In genomic region chr13:100394005-100394695, GRCh38 we compare ENCODE assay signal across 8 cellular contexts.
A peak's percentile ranks its signal among the peaks of the same experiment; 100 is the strongest.
DNase-seq lines count a peak whose midpoint lies in the region; ATAC-seq and TF ChIP-seq lines count a peak whose summit lies in the region.

No MANE protein-coding gene starts in this region.

- no peak for TF ChIP-seq POLR2A in GM18505 (IDR thresholded peaks at IDR 0.05; ENCODE audit: borderline replicate concordance, extremely low read depth, insufficient read depth, insufficient read length)

- H2AFZ ChIP-seq in ACC112 (ENCODE audit: low read length, unreplicated experiment) (peak overlapping the region; percentile 92), SK-N-SH (ENCODE audit: low read depth) (peak overlapping the region; percentile 66; the same call in 1 of the 2 replicates)

- peaks cover 33% of the 10 kb centered on the region for H3F3A ChIP-seq in SK-N-SH (replicated peaks; ENCODE audit: insufficient read depth)

- POLR2A ChIA-PET in SK-N-SH (lab: Yijun Ruan, JAX), result no interaction called here

- intact Hi-C loops in left lung (cut with DNase I), result no loop called here

- H3K4me1 ChIP-seq in ACC112 (ENCODE audit: control insufficient read depth, insufficient read depth, low read length, unreplicated experiment), result peaks cover 41% of the 10 kb centered on the region
- H3K4me1 ChIP-seq in SK-N-SH (ENCODE audit: control insufficient read depth in 1 of 2, insufficient read depth in 2 of 2, low read depth in 1 of 2, low read length in 1 of 2), result peaks cover 9 to 30% of the 10 kb centered on the region in 2 experiments; a peak in 3 of 4 replicates
- H3K4me1 ChIP-seq in left lung, result peaks cover 0 to 28% of the 10 kb centered on the region in 2 donors

- H3K27me3 ChIP-seq in ACC112 (ENCODE audit: insufficient read depth, low read length), result no peaks in the 10 kb centered on the region
- no peaks in the 10 kb centered on the region for H3K27me3 ChIP-seq in SK-N-SH (ENCODE audit: insufficient read depth)
- no peaks in the 10 kb centered on the region for H3K27me3 ChIP-seq in left lung

- H3K79me2 ChIP-seq in ACC112 (ENCODE audit: control insufficient read depth, insufficient read depth, low read length, unreplicated experiment) (no peaks in the 10 kb centered on the region), SK-N-SH (ENCODE audit: insufficient read depth) (no peaks in the 10 kb centered on the region)

- ATAC-seq in GM18505 (IDR thresholded peaks at IDR 0.05; ENCODE audit: unreplicated experiment) (peak; percentile 69), HG02798 (IDR thresholded peaks at IDR 0.05; ENCODE audit: poor library complexity, unreplicated experiment) (peak; percentile 94), left lung (no peak)

- H3K4me3 ChIP-seq in ACC112 (ENCODE audit: low read depth, low read length), result peak overlapping the region; percentile 68
- peak overlapping the region; percentile 24 to 35; a peak in 3 of 4 replicates for H3K4me3 ChIP-seq in SK-N-SH (ENCODE audit: low read depth in 2 of 2, low read length in 1 of 2)
- no peak overlapping the region for H3K4me3 ChIP-seq in left lung

- peak overlapping the region; percentile 71 for H3K4me2 ChIP-seq in SK-N-SH

- H3K9me2 ChIP-seq in SK-N-SH, result no peaks in the 10 kb centered on the region

- no peak for TF ChIP-seq RAD21 in SK-N-SH (IDR thresholded peaks at IDR 0.05; ENCODE audit: low read length)

- H3K36me3 ChIP-seq in ACC112 (ENCODE audit: insufficient read depth, low read length), result no peaks in the 10 kb centered on the region
- H3K36me3 ChIP-seq in SK-N-SH (replicated peaks in 1 of 2; ENCODE audit: control insufficient read depth in 1 of 2, insufficient read depth in 2 of 2, low read length in 1 of 2), result no peaks in the 10 kb centered on the region
- H3K36me3 ChIP-seq in left lung, result no peaks in the 10 kb centered on the region

- H4K20me1 ChIP-seq in SK-N-SH (ENCODE audit: insufficient read depth), result no peaks in the 10 kb centered on the region

- H3K27ac ChIP-seq in ACC112 (ENCODE audit: low read depth, low read length) (peak overlapping the region; percentile 96), SK-N-SH (ENCODE audit: low read depth in 2 of 2, low read length in 1 of 2) (peak overlapping the region; percentile 56 to 98), left lung (peak overlapping the region; percentile 72 to 74)

- TF ChIP-seq EP300 in SK-N-SH (IDR thresholded peaks at IDR 0.05; ENCODE audit: borderline replicate concordance in 1 of 2, low read depth in 1 of 2, low read length in 1 of 2), result peak in 1 of 2 experiments; percentile 57; a peak in 1 of 4 replicates

- CTCF ChIA-PET in SK-N-SH (lab: Yijun Ruan, JAX), result no interaction called here

- TF ChIP-seq CTCF in SK-N-SH (IDR thresholded peaks at IDR 0.05), result no peak
- no peak for TF ChIP-seq CTCF in left lung (IDR thresholded peaks at IDR 0.05)

- peak overlapping the region; percentile 69 for H3K9ac ChIP-seq in SK-N-SH

- WGBS in SK-N-SH (ENCODE audit: low lambda C conversion rate), result 22% methylated on average over 9 of the region's 9 CpGs

- DNase-seq in SK-N-SH (peak; percentile 17), left lung (no peak), NCI-H146 treated with DMSO at 0.1 percent for 48 hours (lab: John Stamatoyannopoulos, UW; ENCODE audit: unreplicated experiment) (no peak), NOMO-1 (lab: John Stamatoyannopoulos, UW; ENCODE audit: unreplicated experiment in 2 of 2) (no peak), DMS153 (lab: John Stamatoyannopoulos, UW) (no peak)

- H3K9me3 ChIP-seq in SK-N-SH (no peaks in the 10 kb centered on the region), left lung (no peaks in the 10 kb centered on the region)

TF ChIP-seq in SK-N-SH, 30 proteins besides CTCF, POLR2A, EP300 and RAD21 (continues in another document):
- TF ChIP-seq, protein P1, sequence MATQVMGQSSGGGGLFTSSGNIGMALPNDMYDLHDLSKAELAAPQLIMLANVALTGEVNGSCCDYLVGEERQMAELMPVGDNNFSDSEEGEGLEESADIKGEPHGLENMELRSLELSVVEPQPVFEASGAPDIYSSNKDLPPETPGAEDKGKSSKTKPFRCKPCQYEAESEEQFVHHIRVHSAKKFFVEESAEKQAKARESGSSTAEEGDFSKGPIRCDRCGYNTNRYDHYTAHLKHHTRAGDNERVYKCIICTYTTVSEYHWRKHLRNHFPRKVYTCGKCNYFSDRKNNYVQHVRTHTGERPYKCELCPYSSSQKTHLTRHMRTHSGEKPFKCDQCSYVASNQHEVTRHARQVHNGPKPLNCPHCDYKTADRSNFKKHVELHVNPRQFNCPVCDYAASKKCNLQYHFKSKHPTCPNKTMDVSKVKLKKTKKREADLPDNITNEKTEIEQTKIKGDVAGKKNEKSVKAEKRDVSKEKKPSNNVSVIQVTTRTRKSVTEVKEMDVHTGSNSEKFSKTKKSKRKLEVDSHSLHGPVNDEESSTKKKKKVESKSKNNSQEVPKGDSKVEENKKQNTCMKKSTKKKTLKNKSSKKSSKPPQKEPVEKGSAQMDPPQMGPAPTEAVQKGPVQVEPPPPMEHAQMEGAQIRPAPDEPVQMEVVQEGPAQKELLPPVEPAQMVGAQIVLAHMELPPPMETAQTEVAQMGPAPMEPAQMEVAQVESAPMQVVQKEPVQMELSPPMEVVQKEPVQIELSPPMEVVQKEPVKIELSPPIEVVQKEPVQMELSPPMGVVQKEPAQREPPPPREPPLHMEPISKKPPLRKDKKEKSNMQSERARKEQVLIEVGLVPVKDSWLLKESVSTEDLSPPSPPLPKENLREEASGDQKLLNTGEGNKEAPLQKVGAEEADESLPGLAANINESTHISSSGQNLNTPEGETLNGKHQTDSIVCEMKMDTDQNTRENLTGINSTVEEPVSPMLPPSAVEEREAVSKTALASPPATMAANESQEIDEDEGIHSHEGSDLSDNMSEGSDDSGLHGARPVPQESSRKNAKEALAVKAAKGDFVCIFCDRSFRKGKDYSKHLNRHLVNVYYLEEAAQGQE (IDR thresholded peaks at IDR 0.05; ENCODE audit: low read depth, low read length), result no peak
- no peak for TF ChIP-seq SMC3 (IDR thresholded peaks at IDR 0.05; ENCODE audit: low read depth, low read length)
- TF ChIP-seq, protein P2, sequence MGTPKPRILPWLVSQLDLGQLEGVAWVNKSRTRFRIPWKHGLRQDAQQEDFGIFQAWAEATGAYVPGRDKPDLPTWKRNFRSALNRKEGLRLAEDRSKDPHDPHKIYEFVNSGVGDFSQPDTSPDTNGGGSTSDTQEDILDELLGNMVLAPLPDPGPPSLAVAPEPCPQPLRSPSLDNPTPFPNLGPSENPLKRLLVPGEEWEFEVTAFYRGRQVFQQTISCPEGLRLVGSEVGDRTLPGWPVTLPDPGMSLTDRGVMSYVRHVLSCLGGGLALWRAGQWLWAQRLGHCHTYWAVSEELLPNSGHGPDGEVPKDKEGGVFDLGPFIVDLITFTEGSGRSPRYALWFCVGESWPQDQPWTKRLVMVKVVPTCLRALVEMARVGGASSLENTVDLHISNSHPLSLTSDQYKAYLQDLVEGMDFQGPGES (IDR thresholded peaks at IDR 0.05; ENCODE audit: low read depth, low read length), result no peak
- TF ChIP-seq RFX5 (IDR thresholded peaks at IDR 0.05; ENCODE audit: low read length), result no peak
- no peak for TF ChIP-seq ELF1 (IDR thresholded peaks at IDR 0.05)
- TF ChIP-seq NRF1 (IDR thresholded peaks at IDR 0.05; ENCODE audit: low read depth, low read length), result no peak
- TF ChIP-seq FOXM1 (IDR thresholded peaks at IDR 0.05; ENCODE audit: low read depth), result peak; percentile 73; the same call in 1 of the 2 replicates
- TF ChIP-seq FOXJ3 (CRISPR knock-in tag; IDR thresholded peaks at IDR 0.05), result no peak
- no peak for TF ChIP-seq MEF2A (IDR thresholded peaks at IDR 0.05; ENCODE audit: borderline replicate concordance, low read depth)
- peak; percentile 29; the same call in 1 of the 2 replicates for TF ChIP-seq FOSL2 (IDR thresholded peaks at IDR 0.05; ENCODE audit: borderline replicate concordance, low read depth)
- TF ChIP-seq TCF12 (IDR thresholded peaks at IDR 0.05), result peak; percentile 92
- no peak for TF ChIP-seq MAX (IDR thresholded peaks at IDR 0.05; ENCODE audit: low read depth)
- no peak for TF ChIP-seq RCOR1 (IDR thresholded peaks at IDR 0.05; ENCODE audit: low read length)
- no peak for TF ChIP-seq SIN3A (IDR thresholded peaks at IDR 0.05; ENCODE audit: borderline replicate concordance, low read depth, low read length)
- TF ChIP-seq RXRA (IDR thresholded peaks at IDR 0.05; ENCODE audit: borderline replicate concordance, low read depth), result no peak
- TF ChIP-seq CHD2 (IDR thresholded peaks at IDR 0.05; ENCODE audit: low read length, partially characterized antibody), result no peak
- TF ChIP-seq POLR2AphosphoS5 (IDR thresholded peaks at IDR 0.05; ENCODE audit: low read depth, low read length), result no peak; the same call in 1 of the 2 replicates
- no peak for TF ChIP-seq USF2 (IDR thresholded peaks at IDR 0.05; ENCODE audit: borderline replicate concordance, low read depth, low read length)
- no peak for TF ChIP-seq EZH2phosphoT487 (IDR thresholded peaks at IDR 0.05; ENCODE audit: borderline replicate concordance, low read depth)
- peak; percentile 50 for TF ChIP-seq PBX3 (IDR thresholded peaks at IDR 0.05)

Comparison
In these comparisons a context has a peak if more than half of its experiments do, and no peak if none do; other contexts are left out.
1. H3K4me3 ChIP-seq: peak in ACC112 (single experiment) and SK-N-SH (2 of 2); none in left lung (0 of 2).
2. Peak in every context shown above with its lines, with median percentiles within 50 percentile points of each other: H3K27ac ChIP-seq.